1 cellular context compared by ENCODE assay signal in genomic region chr1:27192039-27192529, GRCh38.
A peak's percentile ranks its signal among the peaks of the same experiment; 100 is the strongest.
TF ChIP-seq lines count a peak whose summit lies in the region.

No MANE protein-coding gene starts in this region.

TF ChIP-seq in HepG2, 621 proteins besides CTCF, POLR2A, EP300 and RAD21 (continued from another document and continues in another):
- peak; percentile 57 for TF ChIP-seq FOXP4 (CRISPR knock-in tag; IDR thresholded peaks at IDR 0.05)
- 0 out of 2 replicates have a peak, but pooled peaks have one; percentile 12 for TF ChIP-seq MNT (IDR thresholded peaks at IDR 0.05)
- TF ChIP-seq ZNF563 (CRISPR knock-in tag; IDR thresholded peaks at IDR 0.05): no peak
- TF ChIP-seq TEAD2 (CRISPR knock-in tag; IDR thresholded peaks at IDR 0.05): no peak
- TF ChIP-seq PLRG1 (conservative IDR thresholded peaks at IDR 0.05): no peak
- TF ChIP-seq MEIS1 (CRISPR knock-in tag; IDR thresholded peaks at IDR 0.05; ENCODE audit: borderline replicate concordance): no peak
- TF ChIP-seq NFKB2 (CRISPR knock-in tag; IDR thresholded peaks at IDR 0.05; ENCODE audit: borderline replicate concordance): no peak
- no peak for TF ChIP-seq FOXP1 (IDR thresholded peaks at IDR 0.05)
- TF ChIP-seq FOXP1 (CRISPR knock-in tag; IDR thresholded peaks at IDR 0.05): no peak
- TF ChIP-seq NR2F6 (IDR thresholded peaks at IDR 0.05): no peak
- peak; percentile 58 for TF ChIP-seq NR2F6 (CRISPR knock-in tag; IDR thresholded peaks at IDR 0.05)
- no peak for TF ChIP-seq SMC3 (IDR thresholded peaks at IDR 0.05; ENCODE audit: low read length)
- TF ChIP-seq ZNF337 (CRISPR knock-in tag; IDR thresholded peaks at IDR 0.05; ENCODE audit: borderline replicate concordance, low read depth): no peak
- no peak for TF ChIP-seq ZNF629 (CRISPR knock-in tag; conservative IDR thresholded peaks at IDR 0.05)
- no peak for TF ChIP-seq ZNF30 (CRISPR knock-in tag; IDR thresholded peaks at IDR 0.05)
- no peak for TF ChIP-seq MTA3 (CRISPR knock-in tag; IDR thresholded peaks at IDR 0.05)
- no peak for TF ChIP-seq ZNF790 (CRISPR knock-in tag; IDR thresholded peaks at IDR 0.05; ENCODE audit: borderline replicate concordance)
- TF ChIP-seq SRY (CRISPR knock-in tag; IDR thresholded peaks at IDR 0.05): no peak
- TF ChIP-seq TFDP2 (CRISPR knock-in tag; IDR thresholded peaks at IDR 0.05): peak; percentile 58
- TF ChIP-seq ZNF501 (CRISPR knock-in tag; IDR thresholded peaks at IDR 0.05): peak; percentile 49; the same call in 1 of the 2 replicates
- no peak for TF ChIP-seq MXI1 (IDR thresholded peaks at IDR 0.05; ENCODE audit: borderline replicate concordance, low read depth, low read length)
- no peak for TF ChIP-seq TOE1 (CRISPR knock-in tag; IDR thresholded peaks at IDR 0.05)
- peak; percentile 54; the same call in 1 of the 2 replicates for TF ChIP-seq PITX1 (CRISPR knock-in tag; IDR thresholded peaks at IDR 0.05)
- TF ChIP-seq ZNF484 (CRISPR knock-in tag; IDR thresholded peaks at IDR 0.05; ENCODE audit: borderline replicate concordance, low read depth): no peak
- no peak for TF ChIP-seq ZNF274 (CRISPR knock-in tag; IDR thresholded peaks at IDR 0.05)
- no peak for TF ChIP-seq CREB1 (IDR thresholded peaks at IDR 0.05)
- peak; percentile 62 for TF ChIP-seq CREB1 (CRISPR knock-in tag; IDR thresholded peaks at IDR 0.05)
- no peak for TF ChIP-seq ZNF383 (CRISPR knock-in tag; IDR thresholded peaks at IDR 0.05; ENCODE audit: borderline replicate concordance)
- TF ChIP-seq PAX8 (CRISPR knock-in tag; IDR thresholded peaks at IDR 0.05; ENCODE audit: borderline replicate concordance): no peak
- TF ChIP-seq MTA1 (CRISPR knock-in tag; IDR thresholded peaks at IDR 0.05; ENCODE audit: borderline replicate concordance): no peak
- no peak for TF ChIP-seq TOPORS (CRISPR knock-in tag; IDR thresholded peaks at IDR 0.05)
- peak; percentile 89 for TF ChIP-seq CEBPB (IDR thresholded peaks at IDR 0.05; ENCODE audit: borderline replicate concordance, low read depth, low read length)
- no peak for TF ChIP-seq DBP (CRISPR knock-in tag; IDR thresholded peaks at IDR 0.05; ENCODE audit: not compliant biosample characterization)
- no peak for TF ChIP-seq CBX1 (IDR thresholded peaks at IDR 0.05; ENCODE audit: low read depth)
- TF ChIP-seq ELF4 (CRISPR knock-in tag; IDR thresholded peaks at IDR 0.05; ENCODE audit: borderline replicate concordance): no peak
- no peak for TF ChIP-seq AGO2 (optimal IDR thresholded peaks at IDR 0.05; ENCODE audit: low read depth, low read length)
- TF ChIP-seq ZNF891 (CRISPR knock-in tag; IDR thresholded peaks at IDR 0.05): no peak
- TF ChIP-seq ZNF281 (CRISPR knock-in tag; IDR thresholded peaks at IDR 0.05; ENCODE audit: borderline replicate concordance): peak; percentile 89; the same call in 1 of the 2 replicates
- no peak for TF ChIP-seq HINFP (CRISPR knock-in tag; IDR thresholded peaks at IDR 0.05; ENCODE audit: low read depth)
- peak; percentile 77 for TF ChIP-seq FOSL1 (CRISPR knock-in tag; IDR thresholded peaks at IDR 0.05; ENCODE audit: borderline replicate concordance)
- TF ChIP-seq KIAA2018 (CRISPR knock-in tag; IDR thresholded peaks at IDR 0.05; ENCODE audit: borderline replicate concordance): no peak
- no peak for TF ChIP-seq MBD4 (IDR thresholded peaks at IDR 0.05; ENCODE audit: borderline replicate concordance, low read length)
- TF ChIP-seq ZNF34 (CRISPR knock-in tag; IDR thresholded peaks at IDR 0.05; ENCODE audit: borderline replicate concordance): no peak
- no peak for TF ChIP-seq THAP9 (CRISPR knock-in tag; IDR thresholded peaks at IDR 0.05; ENCODE audit: borderline replicate concordance)
